ENCODE assay signal across 8 cellular contexts in genomic region chrX:23782863-23783568, GRCh38. TPM values are rescaled to one million over a fixed set of nuclear protein-coding genes. Genes with fewer than 3 reads are reported as not detected.
DNase-seq lines count a peak whose midpoint lies in the region; ATAC-seq and TF ChIP-seq lines count a peak whose summit lies in the region.

Gene SAT1 (plus strand): TSS chrX:23783173. CDS start chrX:23783352, 179 bp downstream.

- H3K4me3 ChIP-seq in AG10803 (ENCODE audit: low read length), result peak within 1 kb of the TSS; percentile 77

- peak; percentile 93 for DNase-seq in AG10803 (ENCODE audit: low read depth)
- peak; percentile 86 for DNase-seq in NCI-H345 (lab: John Stamatoyannopoulos, UW)
- DNase-seq in activated B cell treated with CpG ODN at 0.5 μM for 24 hours, result peak; percentile 78
- DNase-seq in caudate nucleus (lab: John Stamatoyannopoulos, UW), result peak; percentile 15 to 97 (median 88)
- peak; percentile 92 to 94 (median 92) for DNase-seq in immature natural killer cell
- DNase-seq in stimulated activated CD4-positive, alpha-beta T cell treated with anti-CD3 and anti-CD28 coated beads, Interleukin-12 subunit alpha, Interleukin-12 subunit beta, amount 100 ng/mL, for 24 hours (ENCODE audit: low read depth in 2 of 2), result peak; percentile 82 to 88

- peak; percentile 58 for TF ChIP-seq CTCF in AG10803 (conservative IDR thresholded peaks at IDR 0.05; ENCODE audit: low read length)
- TF ChIP-seq CTCF in activated B cell treated with CpG ODN at 0.5 μM for 24 hours (IDR thresholded peaks at IDR 0.05), result no peak

- peak within 1 kb of the TSS; percentile 94 for H3K4me3 Mint-ChIP-seq in activated B cell treated with CpG ODN at 0.5 μM for 24 hours
- H3K4me3 Mint-ChIP-seq in immature natural killer cell, result peak within 1 kb of the TSS; percentile 94 to 98 (median 97)

- H3K9me3 Mint-ChIP-seq in activated B cell treated with CpG ODN at 0.5 μM for 24 hours (no peaks in the 10 kb centered on the region), immature natural killer cell (no peaks in the 10 kb centered on the region)

- CTCF ChIA-PET in activated B cell treated with CpG ODN at 0.5 μM for 24 hours (lab: Charles Lee), result interaction anchor here (0.8 to 4.8 kb wide), 5 partner anchors 25 to 271 kb away, joined by 3 to 56 read pairs (median 4); partner anchors contain the start of gene EIF2S3

- peaks cover 43% of the 10 kb centered on the region for H3K4me1 Mint-ChIP-seq in activated B cell treated with CpG ODN at 0.5 μM for 24 hours
- peaks cover 34 to 45% of the 10 kb centered on the region in 2 donors for H3K4me1 Mint-ChIP-seq in immature natural killer cell

- peak; percentile 85 for ATAC-seq in GM19023 (IDR thresholded peaks at IDR 0.05; ENCODE audit: unreplicated experiment)
- peak; percentile 92 for ATAC-seq in HG03280 (IDR thresholded peaks at IDR 0.05; ENCODE audit: unreplicated experiment)
- peak; percentile 85 for ATAC-seq in activated B cell treated with CpG ODN at 0.5 μM for 24 hours (ENCODE audit: low read depth)

- H3K27me3 Mint-ChIP-seq in activated B cell treated with CpG ODN at 0.5 μM for 24 hours (no peaks in the 10 kb centered on the region), immature natural killer cell (ENCODE audit: low read depth in 3 of 3) (peaks cover 13 to 16% (median 15%) of the 10 kb centered on the region in 3 donors)

- H3K27ac Mint-ChIP-seq in activated B cell treated with CpG ODN at 0.5 μM for 24 hours (peak within 1 kb of the TSS; percentile 95), immature natural killer cell (peak within 1 kb of the TSS; percentile 90 to 98 (median 96))

- intact Hi-C loops in activated B cell treated with CpG ODN at 0.5 μM for 24 hours (cut with micrococcal nuclease), result loop anchor here (1.0 to 5.0 kb wide), 11 partner anchors 34 to 367 kb away; partner anchors contain the start of genes APOO, EIF2S3 and PRDX4

- peak within 1 kb of the TSS; percentile 94 for H3K27ac ChIP-seq in caudate nucleus (ENCODE audit: low read depth, low read length)

- POLR2A ChIA-PET in activated B cell treated with CpG ODN at 0.5 μM for 24 hours (lab: Charles Lee), result interaction anchor here (0.5 to 4.5 kb wide), 27 partner anchors 9 to 679 kb away, joined by 3 to 57 read pairs (median 6); partner anchors contain the start of genes ACOT9, APOO, CXorf58 and EIF2S3

- H3K36me3 Mint-ChIP-seq in activated B cell treated with CpG ODN at 0.5 μM for 24 hours (ENCODE audit: low read depth) (peaks cover 34% of the 10 kb centered on the region), immature natural killer cell (peaks cover 10 to 18% (median 14%) of the 10 kb centered on the region in 3 donors)

RNA-seq across cellular contexts. Expression of gene SAT1, which starts in this region (rescaled TPM):
- 75.1 and 88.9 TPM in 2 replicates for total RNA-seq in activated B cell treated with CpG ODN at 0.5 μM for 24 hours
- polyA plus RNA-seq in immature natural killer cell, result 100 to 1,000 TPM; 114 to 196 (median 123) TPM

Comparison
In these comparisons a context has a peak if more than half of its experiments do, and no peak if none do; other contexts are left out.
1. Peak in every context shown above with its lines: DNase-seq, ATAC-seq, H3K4me3 ChIP-seq and H3K27ac ChIP-seq.